In the genomic region with DNA sequence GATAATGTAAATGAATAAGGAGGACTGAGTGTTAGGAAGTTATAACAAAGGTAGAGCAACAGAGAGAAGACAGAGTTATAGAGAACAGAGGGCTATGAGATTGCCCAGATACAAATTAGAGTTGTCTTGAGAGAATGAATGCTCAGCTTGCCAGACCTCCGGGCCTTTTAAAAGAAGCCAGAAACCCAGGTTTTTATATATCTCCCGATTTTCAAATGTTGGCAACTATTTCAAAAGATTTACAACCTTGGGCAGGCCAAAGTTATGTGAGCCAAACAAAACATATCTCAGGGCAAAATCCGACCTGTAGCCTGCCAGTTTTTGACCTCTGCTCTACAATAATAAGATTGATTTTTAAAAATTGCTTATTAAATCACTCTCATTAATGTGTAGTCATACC, we compare ENCODE assay signal across 25 cellular contexts.
"Had no signal": no experiment of that assay in that cellular context is flagged by ENCODE, and none has a peak within 500 bp of the region (broad histone marks: within the 10 kb centered on the region; RNA-seq: fewer than 3 reads in every experiment).

No MANE protein-coding gene starts in this region.

- H3K4me1 ChIP-seq: pancreas, prostate gland, spleen, stomach, thyroid gland, upper lobe of left lung, vagina had no signal

- H3K9me3 ChIP-seq: pancreas, prostate gland, sigmoid colon, stomach, thyroid gland, tibial nerve, upper lobe of left lung, vagina had no signal

- H3K27me3 Mint-ChIP-seq: naive thymus-derived CD4-positive, alpha-beta T cell; stimulated activated naive B cell treated with anti-CD40 and anti-IgM and Interleukin-4, amounts not matched to agents 10 μg/mL and 1 μg/mL and 100 μg/mL, for 72 hours; stimulated activated naive CD8-positive, alpha-beta T cell treated with anti-CD3 and anti-CD28 coated beads, Interleukin-15, Interleukin-2, amounts not matched to agents 100 ng/mL and 50 ng/mL, for 24 hours had no signal

- H3K4me2 ChIP-seq: neural progenitor cell, smooth muscle cell had no signal

- H3K9ac ChIP-seq: neural progenitor cell had no signal

- H3K9me3 Mint-ChIP-seq: nephron; neural progenitor cell; stimulated activated naive CD8-positive, alpha-beta T cell treated with anti-CD3 and anti-CD28 coated beads, Interleukin-15, Interleukin-2, amounts not matched to agents 100 ng/mL and 50 ng/mL, for 24 hours had no signal

- H3K27ac Mint-ChIP-seq: naive thymus-derived CD4-positive, alpha-beta T cell; natural killer cell; neural progenitor cell; stimulated activated effector memory CD8-positive, alpha-beta T cell treated with anti-CD3 and anti-CD28 coated beads, Interleukin-12 subunit alpha, Interleukin-12 subunit beta, amount 100 ng/mL, for 72 hours; stimulated activated naive B cell treated with anti-CD40 and anti-IgM and Interleukin-4, amounts not matched to agents 10 μg/mL and 1 μg/mL and 100 μg/mL, for 72 hours; stimulated activated naive CD8-positive, alpha-beta T cell treated with anti-CD3 and anti-CD28 coated beads, Interleukin-15, Interleukin-2, amounts not matched to agents 100 ng/mL and 50 ng/mL, for 24 hours had no signal

- H3K27me3 ChIP-seq: neural progenitor cell, pancreas, sigmoid colon, spleen, stomach, thyroid gland, tibial nerve, upper lobe of left lung, vagina had no signal

- H3K36me3 ChIP-seq: neural progenitor cell, pancreas, prostate gland, sigmoid colon, spleen, stomach, thoracic aorta, thyroid gland, tibial nerve, upper lobe of left lung, vagina had no signal

- H2AFZ ChIP-seq: neural progenitor cell had no signal

- H3K4me3 ChIP-seq: neural progenitor cell, pancreas, prostate gland, sigmoid colon, smooth muscle cell, spleen, stomach, thoracic aorta, thyroid gland, tibial nerve, upper lobe of left lung, vagina had no signal

- H3K27ac ChIP-seq: neural progenitor cell, pancreas, prostate gland, sigmoid colon, spleen, stomach, thoracic aorta, thyroid gland, tibial nerve, upper lobe of left lung, vagina had no signal

- ATAC-seq: naive thymus-derived CD4-positive, alpha-beta T cell; natural killer cell; pancreas; right cardiac atrium; stimulated activated effector memory CD8-positive, alpha-beta T cell treated with anti-CD3 and anti-CD28 coated beads, Interleukin-12 subunit alpha, Interleukin-12 subunit beta, amount 100 ng/mL, for 72 hours; stimulated activated naive B cell treated with anti-CD40 and anti-IgM and Interleukin-4, amounts not matched to agents 10 μg/mL and 1 μg/mL and 100 μg/mL, for 72 hours had no signal

- H3K4me3 Mint-ChIP-seq: naive thymus-derived CD4-positive, alpha-beta T cell; natural killer cell; nephron; neural progenitor cell; stimulated activated effector memory CD8-positive, alpha-beta T cell treated with anti-CD3 and anti-CD28 coated beads, Interleukin-12 subunit alpha, Interleukin-12 subunit beta, amount 100 ng/mL, for 72 hours; stimulated activated naive B cell treated with anti-CD40 and anti-IgM and Interleukin-4, amounts not matched to agents 10 μg/mL and 1 μg/mL and 100 μg/mL, for 72 hours; stimulated activated naive CD8-positive, alpha-beta T cell treated with anti-CD3 and anti-CD28 coated beads, Interleukin-15, Interleukin-2, amounts not matched to agents 100 ng/mL and 50 ng/mL, for 24 hours had no signal

- H3K36me3 Mint-ChIP-seq: naive thymus-derived CD4-positive, alpha-beta T cell; natural killer cell; neural progenitor cell; stimulated activated effector memory CD8-positive, alpha-beta T cell treated with anti-CD3 and anti-CD28 coated beads, Interleukin-12 subunit alpha, Interleukin-12 subunit beta, amount 100 ng/mL, for 72 hours; stimulated activated naive B cell treated with anti-CD40 and anti-IgM and Interleukin-4, amounts not matched to agents 10 μg/mL and 1 μg/mL and 100 μg/mL, for 72 hours had no signal

- H3K4me1 Mint-ChIP-seq: naive thymus-derived CD4-positive, alpha-beta T cell; natural killer cell; stimulated activated effector memory CD8-positive, alpha-beta T cell treated with anti-CD3 and anti-CD28 coated beads, Interleukin-12 subunit alpha, Interleukin-12 subunit beta, amount 100 ng/mL, for 72 hours; stimulated activated naive B cell treated with anti-CD40 and anti-IgM and Interleukin-4, amounts not matched to agents 10 μg/mL and 1 μg/mL and 100 μg/mL, for 72 hours had no signal

- DNase-seq: naive thymus-derived CD4-positive, alpha-beta T cell; natural killer cell; occipital lobe; pancreas; right cardiac atrium; sigmoid colon; spleen; stimulated activated CD4-positive, alpha-beta T cell treated with anti-CD3 and anti-CD28 coated beads, Interleukin-12 subunit alpha, Interleukin-12 subunit beta, amount 100 ng/mL, for 4 hours; stimulated activated CD4-positive, alpha-beta T cell treated with anti-CD3 and anti-CD28 coated beads, Interleukin-1b, Interleukin-23, amount 100 ng/mL, for 48 hours; stimulated activated CD4-positive, alpha-beta T cell treated with anti-CD3 and anti-CD28 coated beads, Interleukin-4, amount 100 ng/mL, for 1 hour; stimulated activated naive B cell treated with anti-CD40 and anti-IgM and Interleukin-4, amounts not matched to agents 10 μg/mL and 1 μg/mL and 100 μg/mL, for 72 hours; stimulated activated naive CD4-positive, alpha-beta T cell treated with Interleukin-2 at 50 U/mL for 16 hours; stomach; thyroid gland; trophoblast cell; upper lobe of left lung had no signal
